ENCODE assay signal across 9 cellular contexts in the genomic region with DNA sequence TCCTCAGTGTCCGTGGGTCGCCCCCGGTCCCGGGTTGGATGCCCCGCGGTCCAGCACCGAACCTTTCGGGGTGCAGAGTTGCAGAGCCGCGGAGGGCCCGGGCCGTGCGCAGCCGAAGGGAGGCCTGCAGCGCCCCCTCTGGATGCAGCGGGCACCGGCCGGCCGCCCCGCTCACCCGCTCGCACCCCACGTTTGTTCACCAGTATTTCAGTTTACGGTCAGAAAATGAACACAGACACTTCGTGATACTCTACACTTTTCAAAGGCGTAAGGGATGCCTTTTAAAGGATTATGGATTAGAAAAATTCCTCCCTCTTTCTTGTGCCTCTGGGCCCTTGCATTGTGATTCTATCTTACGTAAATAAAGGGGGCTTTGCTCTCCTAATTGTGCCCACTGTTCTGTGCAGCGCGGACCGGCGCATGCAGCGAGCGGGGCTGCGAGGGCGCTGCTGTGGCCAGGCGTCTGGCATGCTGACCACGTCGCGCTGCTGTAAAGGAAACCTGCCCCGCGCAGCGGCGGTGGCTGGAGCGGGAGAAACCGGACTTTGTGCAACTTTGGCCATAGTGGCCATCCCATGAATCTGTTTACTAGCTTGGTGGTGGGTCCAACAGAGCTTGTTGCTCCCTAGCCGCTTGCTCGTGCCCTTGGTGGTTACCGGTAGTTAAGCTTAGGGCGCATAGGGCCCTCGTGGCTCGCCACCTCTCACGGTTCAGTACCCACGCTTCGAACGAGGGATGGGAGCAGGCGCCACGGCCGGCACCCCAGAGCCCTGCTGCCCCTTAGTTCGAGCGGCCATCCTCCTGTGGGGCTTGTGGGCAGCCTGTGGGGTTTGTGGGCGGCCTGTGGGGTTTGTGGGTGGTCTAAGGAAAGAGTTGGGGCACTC. TPM values are rescaled to one million over a fixed set of nuclear protein-coding genes. Genes with fewer than 3 reads are reported as not detected.
DNase-seq lines count a peak whose midpoint lies in the region; ATAC-seq and TF ChIP-seq lines count a peak whose summit lies in the region.
"Had no signal": no experiment of that assay in that cellular context is flagged by ENCODE, and none has a peak within 500 bp of the region (broad histone marks: within the 10 kb centered on the region; RNA-seq: fewer than 3 reads in every experiment).

No MANE protein-coding gene starts in this region.

- H3K9ac ChIP-seq in SK-N-MC (ENCODE audit: insufficient read length) (no peak overlapping the region), stomach smooth muscle (ENCODE audit: low read length in 2 of 2) (no peak overlapping the region)

- DNase-seq in GM10266 (ENCODE audit: extremely low spot score) (peak; percentile 77), SK-N-MC (ENCODE audit: low read depth, low spot score) (no peak), dorsolateral prefrontal cortex (peak in 9 of 10 donors; percentile 47 to 77 (median 51)), lung (ENCODE audit: low spot score) (no peak), GM19240 (ENCODE audit: insufficient read length, low spot score) (no peak), NCI-H1694 treated with DMSO at 0.1 percent for 48 hours (lab: John Stamatoyannopoulos, UW) (no peak)

- intact Hi-C loops in dorsolateral prefrontal cortex (cut with DNase I) = loop anchor here (5.0 to 10.0 kb wide), 2 partner anchors 286 to 419 kb away; partner anchors contain the start of genes KLHDC10 (in 2 of the 2), SSMEM1 (in 1 of the 2) and TMEM209 (in 1 of the 2)

- H3K27me3 ChIP-seq in dorsolateral prefrontal cortex = no peaks in the 10 kb centered on the region
- no peaks in the 10 kb centered on the region for H3K27me3 ChIP-seq in lung (ENCODE audit: control insufficient read depth, insufficient read depth)
- peaks cover 11 to 29% of the 10 kb centered on the region in 2 donors for H3K27me3 ChIP-seq in stomach smooth muscle (ENCODE audit: control insufficient read depth in 1 of 2, insufficient read depth in 2 of 2, low read length in 2 of 2)

- TF ChIP-seq CTCF in GM10266 (IDR thresholded peaks at IDR 0.05; ENCODE audit: control insufficient read depth, insufficient read depth, low read depth, missing control alignments) (peak; percentile 46), dorsolateral prefrontal cortex (IDR thresholded peaks at IDR 0.05 in 54 of 56, conservative IDR thresholded peaks at IDR 0.05 in 2 of 56; ENCODE audit: low read depth in 1 of 56, partially characterized antibody in 56 of 56) (peak; percentile 31 to 83 (median 65)), lung (IDR thresholded peaks at IDR 0.05; ENCODE audit: control extremely low read depth, extremely low read depth) (peak; percentile 26)

- H3K27ac ChIP-seq in SK-N-MC = no peak overlapping the region
- H3K27ac ChIP-seq in dorsolateral prefrontal cortex = peak overlapping the region in 56 of 59 donors; percentile 1 to 85 (median 74)
- H3K27ac ChIP-seq in lung (ENCODE audit: low read depth in 1 of 2, low read length in 1 of 2) = peak overlapping the region in 1 of 2 donors; percentile 26
- H3K27ac ChIP-seq in stomach smooth muscle (ENCODE audit: low read length) = peak overlapping the region; percentile 18

- ATAC-seq in lung (ENCODE audit: insufficient read depth, low FRiP score) = no peak
- ATAC-seq in HG02870 (IDR thresholded peaks at IDR 0.05; ENCODE audit: unreplicated experiment) = no peak

- peak overlapping the region; percentile 75 for H3K4me3 ChIP-seq in SK-N-MC
- H3K4me3 ChIP-seq in dorsolateral prefrontal cortex = peak overlapping the region; percentile 22 to 73 (median 58)
- H3K4me3 ChIP-seq in lung = no peak overlapping the region
- peak overlapping the region; percentile 59 to 72 for H3K4me3 ChIP-seq in stomach smooth muscle (ENCODE audit: low read length in 2 of 2)

- 54 to 57% methylated on average over 59 to 61 of the region's 61 CpGs for WGBS in lung, 2 donors

- H3K36me3 ChIP-seq in SK-N-MC (ENCODE audit: insufficient read depth, low read length) (no peaks in the 10 kb centered on the region), lung (ENCODE audit: control insufficient read depth in 2 of 2, insufficient read depth in 2 of 2, low read length in 2 of 2) (no peaks in the 10 kb centered on the region), stomach smooth muscle (ENCODE audit: control insufficient read depth in 2 of 2, insufficient read depth in 2 of 2, low read length in 2 of 2) (no peaks in the 10 kb centered on the region)

- H3K4me1 ChIP-seq in lung (ENCODE audit: control insufficient read depth in 2 of 2, insufficient read depth in 2 of 2, low read length in 2 of 2) = peaks cover 0 to 16% of the 10 kb centered on the region in 2 donors
- H3K4me1 ChIP-seq in stomach smooth muscle (ENCODE audit: control insufficient read depth, insufficient read depth, low read length) = peaks cover 26% of the 10 kb centered on the region

- H3K9me3 ChIP-seq in SK-N-MC (ENCODE audit: low read depth, low read length) (no peaks in the 10 kb centered on the region), lung (ENCODE audit: control insufficient read depth in 2 of 2, insufficient read depth in 1 of 2, low read length in 1 of 2) (peaks cover 0 to 5% of the 10 kb centered on the region in 2 donors), stomach smooth muscle (ENCODE audit: control insufficient read depth in 2 of 2, low read length in 2 of 2) (no peaks in the 10 kb centered on the region)

RNA-seq across cellular contexts. Expression of gene MEST, which starts 0.8 kb away (rescaled TPM):
- total RNA-seq in dorsolateral prefrontal cortex = 100 to 1,000 TPM in 109 of 120 experiments, 10 to 100 TPM in 11; 36.7 to 215 (median 138) TPM
- total RNA-seq in lung = 100 to 1,000 TPM in 1 of 2 donors, 10 to 100 TPM in 1; 47.9 to 195 TPM
- 10 to 100 TPM; 22.3 to 91.1 TPM for polyA plus RNA-seq in lung
- total RNA-seq: SK-MEL-5 had no signal

RNA-seq across cellular contexts. Expression of gene CEP41, which starts 50.3 kb away (rescaled TPM):
- total RNA-seq in dorsolateral prefrontal cortex (10 to 100 TPM; 10.4 to 41.3 (median 27.0) TPM), lung (10 to 100 TPM; 14.6 to 15.3 TPM)
- polyA plus RNA-seq in lung = 1 to 10 TPM; 3.7 to 8.6 TPM

Comparison
In these comparisons a context has a peak if more than half of its experiments do, and no peak if none do; other contexts are left out.
1. DNase-seq: peak in GM10266 (single experiment) and dorsolateral prefrontal cortex (9 of 10); none in SK-N-MC (single experiment), lung (single experiment), GM19240 (single experiment) and NCI-H1694 treated with DMSO at 0.1 percent for 48 hours (single experiment).
2. Peak in every context shown above with its lines, with median percentiles within 50 percentile points of each other: CTCF ChIP-seq.